1 cellular context compared by ENCODE assay signal in genomic region chr11:95923730-95924413, GRCh38.
TF ChIP-seq lines count a peak whose summit lies in the region.

TSS of gene MTMR2 (minus strand) at chr11:95924107. CDS start at chr11:95923954, 153 bp downstream.

TF ChIP-seq in HepG2, 621 proteins besides CTCF, POLR2A, EP300 and RAD21 (continued from another document and continues in another):
- TF ChIP-seq JUN (CRISPR knock-in tag; IDR thresholded peaks at IDR 0.05): no peak
- TF ChIP-seq DMAP1 (CRISPR knock-in tag; IDR thresholded peaks at IDR 0.05): peak; percentile 91
- TF ChIP-seq DNMT1 (CRISPR knock-in tag; IDR thresholded peaks at IDR 0.05): no peak; the same call in 1 of the 2 replicates
- TF ChIP-seq ZBTB34 (CRISPR knock-in tag; IDR thresholded peaks at IDR 0.05): no peak
- peak; percentile 84 for TF ChIP-seq ZNF446 (CRISPR knock-in tag; IDR thresholded peaks at IDR 0.05)
- no peak for TF ChIP-seq PHB2 (IDR thresholded peaks at IDR 0.05; ENCODE audit: partially characterized antibody)
- peak; percentile 68; the same call in 1 of the 2 replicates for TF ChIP-seq ZNF232 (CRISPR knock-in tag; IDR thresholded peaks at IDR 0.05; ENCODE audit: borderline replicate concordance)
- no peak for TF ChIP-seq RCOR2 (CRISPR knock-in tag; IDR thresholded peaks at IDR 0.05)
- 0 out of 2 replicates have a peak, but pooled peaks have one; percentile 62 for TF ChIP-seq ZBTB1 (CRISPR knock-in tag; IDR thresholded peaks at IDR 0.05; ENCODE audit: borderline replicate concordance)
- TF ChIP-seq THAP9 (CRISPR knock-in tag; IDR thresholded peaks at IDR 0.05; ENCODE audit: borderline replicate concordance): peak; percentile 93
- peak; percentile 87 for TF ChIP-seq MYC (CRISPR knock-in tag; IDR thresholded peaks at IDR 0.05; ENCODE audit: borderline replicate concordance)
- peak; percentile 40 for TF ChIP-seq RBM22 (optimal IDR thresholded peaks at IDR 0.05; ENCODE audit: low read length)
- 0 out of 2 replicates have a peak, but pooled peaks have one; percentile 45 for TF ChIP-seq RERE (CRISPR knock-in tag; IDR thresholded peaks at IDR 0.05; ENCODE audit: low read depth)
- peak; percentile 75; the same call in 1 of the 2 replicates for TF ChIP-seq FOXC1 (CRISPR knock-in tag; IDR thresholded peaks at IDR 0.05; ENCODE audit: borderline replicate concordance)
- TF ChIP-seq, protein P1, sequence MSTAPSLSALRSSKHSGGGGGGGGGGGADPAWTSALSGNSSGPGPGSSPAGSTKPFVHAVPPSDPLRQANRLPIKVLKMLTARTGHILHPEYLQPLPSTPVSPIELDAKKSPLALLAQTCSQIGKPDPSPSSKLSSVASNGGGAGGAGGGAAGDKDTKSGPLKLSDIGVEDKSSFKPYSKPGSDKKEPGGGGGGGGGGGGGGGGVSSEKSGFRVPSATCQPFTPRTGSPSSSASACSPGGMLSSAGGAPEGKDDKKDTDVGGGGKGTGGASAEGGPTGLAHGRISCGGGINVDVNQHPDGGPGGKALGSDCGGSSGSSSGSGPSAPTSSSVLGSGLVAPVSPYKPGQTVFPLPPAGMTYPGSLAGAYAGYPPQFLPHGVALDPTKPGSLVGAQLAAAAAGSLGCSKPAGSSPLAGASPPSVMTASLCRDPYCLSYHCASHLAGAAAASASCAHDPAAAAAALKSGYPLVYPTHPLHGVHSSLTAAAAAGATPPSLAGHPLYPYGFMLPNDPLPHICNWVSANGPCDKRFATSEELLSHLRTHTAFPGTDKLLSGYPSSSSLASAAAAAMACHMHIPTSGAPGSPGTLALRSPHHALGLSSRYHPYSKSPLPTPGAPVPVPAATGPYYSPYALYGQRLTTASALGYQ (CRISPR knock-in tag; IDR thresholded peaks at IDR 0.05): peak; percentile 62; the same call in 1 of the 2 replicates
- TF ChIP-seq, protein P2, sequence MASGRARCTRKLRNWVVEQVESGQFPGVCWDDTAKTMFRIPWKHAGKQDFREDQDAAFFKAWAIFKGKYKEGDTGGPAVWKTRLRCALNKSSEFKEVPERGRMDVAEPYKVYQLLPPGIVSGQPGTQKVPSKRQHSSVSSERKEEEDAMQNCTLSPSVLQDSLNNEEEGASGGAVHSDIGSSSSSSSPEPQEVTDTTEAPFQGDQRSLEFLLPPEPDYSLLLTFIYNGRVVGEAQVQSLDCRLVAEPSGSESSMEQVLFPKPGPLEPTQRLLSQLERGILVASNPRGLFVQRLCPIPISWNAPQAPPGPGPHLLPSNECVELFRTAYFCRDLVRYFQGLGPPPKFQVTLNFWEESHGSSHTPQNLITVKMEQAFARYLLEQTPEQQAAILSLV (CRISPR knock-in tag; IDR thresholded peaks at IDR 0.05; ENCODE audit: borderline replicate concordance): peak; percentile 60; the same call in 1 of the 2 replicates
- TF ChIP-seq ZGPAT (CRISPR knock-in tag; IDR thresholded peaks at IDR 0.05): peak; percentile 93; the same call in 1 of the 2 replicates
- peak; percentile 96 for TF ChIP-seq ASH2L (IDR thresholded peaks at IDR 0.05; ENCODE audit: insufficient read length, low read depth, low read length)
- TF ChIP-seq STAT5B (CRISPR knock-in tag; IDR thresholded peaks at IDR 0.05): no peak
- TF ChIP-seq ZNF891 (CRISPR knock-in tag; IDR thresholded peaks at IDR 0.05): 0 out of 2 replicates have a peak, but pooled peaks have one; percentile 53
- TF ChIP-seq ZNF564 (CRISPR knock-in tag; IDR thresholded peaks at IDR 0.05): peak; percentile 48; the same call in 1 of the 2 replicates
- no peak for TF ChIP-seq ZBTB40 (IDR thresholded peaks at IDR 0.05)
- TF ChIP-seq ZBTB40 (CRISPR knock-in tag; IDR thresholded peaks at IDR 0.05): peak; percentile 85
- TF ChIP-seq ZBTB8A (CRISPR knock-in tag; IDR thresholded peaks at IDR 0.05; ENCODE audit: borderline replicate concordance, low read depth): no peak
- TF ChIP-seq KMT2A (CRISPR knock-in tag; IDR thresholded peaks at IDR 0.05): peak; percentile 97
- peak; percentile 72; the same call in 1 of the 2 replicates for TF ChIP-seq ARID2 (CRISPR knock-in tag; IDR thresholded peaks at IDR 0.05; ENCODE audit: borderline replicate concordance)
- no peak for TF ChIP-seq FOXM1 (CRISPR knock-in tag; IDR thresholded peaks at IDR 0.05)
- TF ChIP-seq, protein P3, sequence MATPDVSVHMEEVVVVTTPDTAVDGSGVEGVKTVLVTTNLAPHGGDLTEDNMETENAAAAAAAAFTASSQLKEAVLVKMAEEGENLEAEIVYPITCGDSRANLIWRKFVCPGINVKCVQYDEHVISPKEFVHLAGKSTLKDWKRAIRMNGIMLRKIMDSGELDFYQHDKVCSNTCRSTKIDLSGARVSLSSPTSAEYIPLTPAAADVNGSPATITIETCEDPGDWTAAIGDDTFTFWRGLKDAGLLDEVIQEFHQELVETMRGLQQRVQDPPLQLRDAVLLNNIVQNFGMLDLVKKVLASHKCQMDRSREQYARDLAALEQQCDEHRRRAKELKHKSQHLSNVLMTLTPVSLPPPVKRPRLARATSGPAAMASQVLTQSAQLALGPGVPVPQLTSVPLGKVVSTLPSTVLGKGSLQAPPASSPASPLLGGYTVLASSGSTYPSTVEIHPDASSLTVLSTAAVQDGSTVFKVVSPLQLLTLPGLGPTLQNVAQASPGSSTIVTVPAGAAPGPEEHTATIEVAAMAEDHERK (CRISPR knock-in tag; IDR thresholded peaks at IDR 0.05; ENCODE audit: low read depth): no peak
- TF ChIP-seq ZFP62 (CRISPR knock-in tag; IDR thresholded peaks at IDR 0.05): no peak
